In genomic region chr13:113497217-113497616, GRCh38 we compare ENCODE assay signal across 1 cellular context.
TF ChIP-seq lines count a peak whose summit lies in the region.

No MANE protein-coding gene starts in this region.

TF ChIP-seq in SK-N-SH treated with all-trans-retinoic acid at 6 μM for 48 hours, 23 proteins besides CTCF, POLR2A, EP300 and RAD21 (continued from another document):
- TF ChIP-seq TSHZ2 (CRISPR knock-in tag; IDR thresholded peaks at IDR 0.05) (no peak), ZFP30 (CRISPR knock-in tag; IDR thresholded peaks at IDR 0.05) (no peak), ZNF70 (CRISPR knock-in tag; IDR thresholded peaks at IDR 0.05) (no peak), ESRRG (CRISPR knock-in tag; IDR thresholded peaks at IDR 0.05) (no peak), ZNF565 (CRISPR knock-in tag; conservative IDR thresholded peaks at IDR 0.05; ENCODE audit: low read depth) (no peak), RARB (CRISPR knock-in tag; IDR thresholded peaks at IDR 0.05) (no peak)
